Comparison of ENCODE assay signal across 9 cellular contexts in the genomic region with DNA sequence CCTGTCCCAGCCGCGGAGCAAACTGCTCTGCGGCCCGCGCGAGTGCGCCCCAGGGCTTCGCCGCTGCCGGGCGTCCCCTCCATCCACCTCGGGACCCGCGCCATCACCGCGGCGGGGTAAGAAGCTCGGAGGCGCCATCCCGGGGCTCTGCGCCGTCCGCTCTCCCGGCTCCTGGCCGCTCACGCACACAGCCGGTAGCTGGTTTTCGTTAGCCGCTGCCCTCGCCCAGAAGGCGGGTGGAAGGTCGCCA. TPM values are rescaled to one million over a fixed set of nuclear protein-coding genes. Genes with fewer than 3 reads are reported as not detected.
DNase-seq lines count a peak whose midpoint lies in the region; ATAC-seq, FAIRE-seq and TF ChIP-seq lines count a peak whose summit lies in the region.
"Had no signal": no experiment of that assay in that cellular context is flagged by ENCODE, and none has a peak within 500 bp of the region (broad histone marks: within the 10 kb centered on the region; RNA-seq: fewer than 3 reads in every experiment).

No MANE protein-coding gene starts in this region.

- no peaks in the 10 kb centered on the region for H3K79me1 ChIP-seq in neuronal stem cell (ENCODE audit: low read depth, low read length)

- peak overlapping the region; percentile 44 for H3K9ac ChIP-seq in neuronal stem cell (ENCODE audit: low read depth, low read length, poor library complexity)

- H3K36me3 ChIP-seq in neuronal stem cell (replicated peaks in 1 of 2; ENCODE audit: control insufficient read depth in 2 of 2, insufficient read depth in 2 of 2, low read length in 2 of 2), result no peaks in the 10 kb centered on the region

- H3K27ac ChIP-seq in neuronal stem cell (replicated peaks; ENCODE audit: low read length), result no peak overlapping the region

- FAIRE-seq in HTR-8/SVneo (lab: Jason Lieb, UNC), result peak; percentile 26

- no peak overlapping the region for H3K4ac ChIP-seq in neuronal stem cell (ENCODE audit: low read length)

- no peak overlapping the region for H2AK5ac ChIP-seq in neuronal stem cell (ENCODE audit: low read depth, low read length)

- BruUV-seq in Calu3 (replicated peaks; lab: Mats Ljungman, UMichigan), result no TSS peak

- peak overlapping the region; percentile 79 for H3K4me2 ChIP-seq in neuronal stem cell (ENCODE audit: insufficient read depth, low read length, poor library complexity, severe bottlenecking)

- no peak overlapping the region for H2BK15ac ChIP-seq in neuronal stem cell (ENCODE audit: low read length)

- no CpG with 5 or more reads among the region's 32 CpGs for WGBS in neuronal stem cell (ENCODE audit: extremely low coverage in 2 of 2, insufficient read length in 2 of 2, insufficient replicate concordance in 1 of 2), 2 donors

- H3K9me3 ChIP-seq in neuronal stem cell (replicated peaks in 1 of 2; ENCODE audit: control insufficient read depth in 2 of 2, insufficient read depth in 1 of 2, low read depth in 1 of 2, low read length in 2 of 2), result peaks cover 0 to 5% of the 10 kb centered on the region in 2 donors

- H3K4me1 ChIP-seq in neuronal stem cell (ENCODE audit: control insufficient read depth in 2 of 2, insufficient read depth in 1 of 2, low read depth in 1 of 2, low read length in 2 of 2), result peaks cover 8 to 19% of the 10 kb centered on the region in 2 donors

- H2BK120ac ChIP-seq in neuronal stem cell (ENCODE audit: low read depth, low read length), result no peak overlapping the region

- H3K4me3 Mint-ChIP-seq in Calu3 (ENCODE audit: low read depth, unreplicated experiment), result peak overlapping the region; percentile 69
- peak overlapping the region; percentile 77 to 79 for H3K4me3 Mint-ChIP-seq in effector memory CD8-positive, alpha-beta T cell

- intact Hi-C loops in Calu3 (cut with micrococcal nuclease; ENCODE audit: unreplicated experiment), result no loop called here

- peaks cover 58 to 89% (median 69%) of the 10 kb centered on the region in 3 experiments for H3K27me3 ChIP-seq in neuronal stem cell (ENCODE audit: control insufficient read depth in 3 of 3, insufficient read depth in 3 of 3, low read depth in 1 of 3, low read length in 3 of 3)

- CTCF ChIA-PET in Calu3 (lab: Charles Lee), result interaction anchor here (0.7 to 1.7 kb wide), 5 partner anchors 10 to 204 kb away, joined by 3 to 7 read pairs (median 4); partner anchors contain the start of gene HS1BP3

- H3K18ac ChIP-seq in neuronal stem cell (ENCODE audit: low read length), result peak overlapping the region; percentile 62

- no peak overlapping the region for H3K14ac ChIP-seq in neuronal stem cell (ENCODE audit: low read length)

- H2BK12ac ChIP-seq in neuronal stem cell (ENCODE audit: low read length), result no peak overlapping the region

- H3K4me1 Mint-ChIP-seq in Calu3 (ENCODE audit: low read depth, unreplicated experiment), result peaks cover 20% of the 10 kb centered on the region
- H3K4me1 Mint-ChIP-seq in effector memory CD8-positive, alpha-beta T cell (ENCODE audit: low read depth in 2 of 2), result peaks cover 3 to 8% of the 10 kb centered on the region in 2 donors

- TF ChIP-seq CTCF in Calu3 (IDR thresholded peaks at IDR 0.05; ENCODE audit: unreplicated experiment), result no peak

- no peak overlapping the region for H3K27ac Mint-ChIP-seq in Calu3 (ENCODE audit: unreplicated experiment)
- no peak overlapping the region for H3K27ac Mint-ChIP-seq in effector memory CD8-positive, alpha-beta T cell

- no peak overlapping the region for H2BK5ac ChIP-seq in neuronal stem cell (ENCODE audit: low read length)

- peaks cover 71% of the 10 kb centered on the region for H3K27me3 Mint-ChIP-seq in Calu3 (ENCODE audit: unreplicated experiment)
- H3K27me3 Mint-ChIP-seq in effector memory CD8-positive, alpha-beta T cell, result peaks cover 67 to 92% of the 10 kb centered on the region in 2 donors

- no peak overlapping the region for H4K8ac ChIP-seq in neuronal stem cell (ENCODE audit: low read depth, low read length)

- DNase-seq in Calu3 (no peak), HTR-8/SVneo (ENCODE audit: insufficient read length, low spot score) (no peak), neuronal stem cell (ENCODE audit: low spot score) (no peak), NCI-H1417 (lab: John Stamatoyannopoulos, UW) (no peak), MV-4-11 (lab: John Stamatoyannopoulos, UW) (no peak)
- no peak for DNase-seq in effector memory CD8-positive, alpha-beta T cell
- DNase-seq: PC-3 had no signal

- H3K23ac ChIP-seq in neuronal stem cell (ENCODE audit: low read depth, low read length, poor library complexity), result no peak overlapping the region

- H4K91ac ChIP-seq in neuronal stem cell (ENCODE audit: low read depth, low read length, poor library complexity), result no peak overlapping the region

- H3K4me3 ChIP-seq in neuronal stem cell (ENCODE audit: low read length in 2 of 2), result peak overlapping the region; percentile 63 to 73

- peak; percentile 7 for ATAC-seq in effector memory CD8-positive, alpha-beta T cell (replicated peaks)
- ATAC-seq in GM18519 (IDR thresholded peaks at IDR 0.05; ENCODE audit: low FRiP score, unreplicated experiment) (no peak), HG03520 (IDR thresholded peaks at IDR 0.05; ENCODE audit: unreplicated experiment) (no peak)
- ATAC-seq: PC-3 had no signal

- peak overlapping the region; percentile 99 for H2AFZ ChIP-seq in neuronal stem cell (ENCODE audit: low read length)

- H3K36me3 Mint-ChIP-seq in Calu3 (ENCODE audit: insufficient read depth, unreplicated experiment), result no peaks in the 10 kb centered on the region
- H3K36me3 Mint-ChIP-seq in effector memory CD8-positive, alpha-beta T cell (ENCODE audit: insufficient read depth), result peaks cover 9% of the 10 kb centered on the region

- no peaks in the 10 kb centered on the region for H3K9me3 Mint-ChIP-seq in Calu3 (ENCODE audit: low read depth, unreplicated experiment)
- no peaks in the 10 kb centered on the region for H3K9me3 Mint-ChIP-seq in effector memory CD8-positive, alpha-beta T cell

RNA-seq across cellular contexts. Expression of gene GDF7, which starts 0.9 kb away (rescaled TPM):
- total RNA-seq in Calu3 (2022), result not detected in 2 replicates
- 0.04 TPM for polyA plus RNA-seq in neuronal stem cell (2013, experiment 1 of 2)
- polyA plus RNA-seq in neuronal stem cell (2013, experiment 2 of 2), result 0.06 TPM

RNA-seq across cellular contexts. Expression of gene HS1BP3, which starts 15.1 kb away (rescaled TPM):
- total RNA-seq in Calu3 (2022), result 26.4 and 28.5 TPM in 2 replicates
- polyA plus RNA-seq in neuronal stem cell (2013, experiment 1 of 2), result 13.1 TPM
- polyA plus RNA-seq in neuronal stem cell (2013, experiment 2 of 2), result 12.9 TPM
